ENCODE assay signal across 34 cellular contexts in the genomic region with DNA sequence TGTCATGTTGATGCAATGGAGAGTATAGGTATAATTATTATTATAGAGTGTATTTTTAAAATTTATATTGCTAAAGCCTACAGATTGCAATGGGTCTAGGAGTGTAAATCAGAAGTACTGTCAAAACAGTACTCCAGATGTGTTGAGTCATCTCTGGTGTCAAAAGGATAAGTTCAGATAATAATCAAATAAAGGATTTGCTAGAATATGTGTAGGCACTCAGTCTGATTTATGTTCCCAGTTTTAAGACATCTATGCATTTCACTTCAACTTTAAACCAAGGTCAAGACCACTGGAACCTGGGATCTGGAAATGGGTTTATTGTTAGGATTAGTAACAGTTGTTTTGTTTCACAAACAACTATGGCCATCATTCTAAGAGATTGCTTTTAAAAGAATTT.
"Had no signal": no experiment of that assay in that cellular context is flagged by ENCODE, and none has a peak within 500 bp of the region (broad histone marks: within the 10 kb centered on the region; RNA-seq: fewer than 3 reads in every experiment).

No MANE protein-coding gene starts in this region.

- H3K9me3 Mint-ChIP-seq: activated CD4-positive, alpha-beta T cell treated with anti-CD3 and anti-CD28 coated beads, Interleukin-2, amount 10 ng/mL, durations not matched to agents 24 days and 14 days; activated CD8-positive, alpha-beta T cell treated with anti-CD3 and anti-CD28 coated beads for 36 hours; activated naive CD8-positive, alpha-beta T cell treated with anti-CD3 and anti-CD28 coated beads for 36 hours; activated T-helper 17 cell treated with anti-CD3 and anti-CD28 coated beads, Interleukin-2, amount 50 U/mL, for 72 hours; brain had no signal

- DNase-seq: activated CD4-positive, alpha-beta T cell treated with anti-CD3 and anti-CD28 coated beads, Interleukin-2, amount 10 ng/mL, durations not matched to agents 24 days and 14 days; activated CD4-positive, alpha-beta T cell treated with anti-CD3 and anti-CD28 coated beads, Interleukin-2, amount 50 U/mL, for 4 hours; activated CD8-positive, alpha-beta T cell treated with anti-CD3 and anti-CD28 coated beads for 36 hours; activated effector memory CD4-positive, alpha-beta T cell treated with anti-CD3 and anti-CD28 coated beads, Interleukin-2, amount 50 U/mL, for 16 hours; activated naive CD4-positive, alpha-beta T cell; activated naive CD4-positive, alpha-beta T cell treated with anti-CD3 and anti-CD28 coated beads, Interleukin-2, amount 50 U/mL, for 16 hours; activated naive CD8-positive, alpha-beta T cell treated with anti-CD3 and anti-CD28 coated beads for 36 hours; activated T-cell treated with anti-CD3 and anti-CD28 coated beads, Interleukin-2, amount 50 U/mL, for 1 hour; activated T-cell treated with anti-CD3 and anti-CD28 coated beads, Interleukin-2, amount 50 U/mL, for 72 hours; caudate nucleus; cerebellar nuclear complex; Kasumi-1; MG63; NCI-H1048; NCI-H1105 treated with DMSO at 0.1 percent for 48 hours; NCI-H1436; NCI-H1694; NCI-H1930; NCI-H2081 treated with DMSO at 0.1 percent for 48 hours; NCI-H226; NCI-H446 treated with DMSO at 0.1 percent for 48 hours; NCI-H524; PC-9; SW 1271; T-helper 1 cell; T-helper 2 cell; T-helper 9 cell had no signal

- H3K4me2 ChIP-seq: PC-9 had no signal

- H3K36me3 ChIP-seq: MG63 had no signal

- H3K27ac ChIP-seq: PC-9, RWPE1 had no signal

- H2AFZ ChIP-seq: PC-9 had no signal

- H3K27me3 ChIP-seq: MG63 had no signal

- H3K9me3 ChIP-seq: MG63 had no signal

- H3K4me3 Mint-ChIP-seq: activated CD4-positive, alpha-beta T cell treated with anti-CD3 and anti-CD28 coated beads, Interleukin-2, amount 10 ng/mL, durations not matched to agents 24 days and 14 days; activated CD8-positive, alpha-beta T cell treated with anti-CD3 and anti-CD28 coated beads for 36 hours; activated naive CD8-positive, alpha-beta T cell treated with anti-CD3 and anti-CD28 coated beads for 36 hours; activated T-cell treated with anti-CD3 and anti-CD28 coated beads, Interleukin-2, amount 50 U/mL, for 72 hours; activated T-helper 17 cell treated with anti-CD3 and anti-CD28 coated beads, Interleukin-2, amount 50 U/mL, for 72 hours; brain had no signal

- H3K4me1 Mint-ChIP-seq: activated CD4-positive, alpha-beta T cell treated with anti-CD3 and anti-CD28 coated beads, Interleukin-2, amount 10 ng/mL, durations not matched to agents 24 days and 14 days; activated naive CD8-positive, alpha-beta T cell treated with anti-CD3 and anti-CD28 coated beads for 36 hours; activated T-helper 17 cell treated with anti-CD3 and anti-CD28 coated beads, Interleukin-2, amount 50 U/mL, for 72 hours; brain had no signal

- H3K27me3 Mint-ChIP-seq: activated CD4-positive, alpha-beta T cell treated with anti-CD3 and anti-CD28 coated beads, Interleukin-2, amount 10 ng/mL, durations not matched to agents 24 days and 14 days; activated CD8-positive, alpha-beta T cell treated with anti-CD3 and anti-CD28 coated beads for 36 hours; activated naive CD8-positive, alpha-beta T cell treated with anti-CD3 and anti-CD28 coated beads for 36 hours; activated T-helper 17 cell treated with anti-CD3 and anti-CD28 coated beads, Interleukin-2, amount 50 U/mL, for 72 hours; brain had no signal

- ATAC-seq: activated CD8-positive, alpha-beta T cell treated with anti-CD3 and anti-CD28 coated beads for 36 hours; activated T-cell treated with anti-CD3 and anti-CD28 coated beads, Interleukin-2, amount 50 U/mL, for 72 hours; activated T-helper 17 cell treated with anti-CD3 and anti-CD28 coated beads, Interleukin-2, amount 50 U/mL, for 72 hours; Right ventricle myocardium inferior had no signal

- H3K4me3 ChIP-seq: MG63, PC-9 had no signal

- FAIRE-seq: bronchial epithelial cell, RCC 7860, TTC549 had no signal

- H3K27ac Mint-ChIP-seq: activated CD4-positive, alpha-beta T cell treated with anti-CD3 and anti-CD28 coated beads, Interleukin-2, amount 10 ng/mL, durations not matched to agents 24 days and 14 days; activated CD8-positive, alpha-beta T cell treated with anti-CD3 and anti-CD28 coated beads for 36 hours; activated naive CD8-positive, alpha-beta T cell treated with anti-CD3 and anti-CD28 coated beads for 36 hours; activated T-cell treated with anti-CD3 and anti-CD28 coated beads, Interleukin-2, amount 50 U/mL, for 72 hours; activated T-helper 17 cell treated with anti-CD3 and anti-CD28 coated beads, Interleukin-2, amount 50 U/mL, for 72 hours; brain had no signal

- H3K36me3 Mint-ChIP-seq: brain had no signal
